In genomic region chr17:63967953-63968352, GRCh38 we compare ENCODE assay signal across 31 cellular contexts. TPM values are rescaled to one million over a fixed set of nuclear protein-coding genes. Genes with fewer than 3 reads are reported as not detected.
A peak's percentile ranks its signal among the peaks of the same experiment; 100 is the strongest.
DNase-seq lines count a peak whose midpoint lies in the region; ATAC-seq, FAIRE-seq and TF ChIP-seq lines count a peak whose summit lies in the region.
"Had no signal": no experiment of that assay in that cellular context is flagged by ENCODE, and none has a peak within 500 bp of the region (broad histone marks: within the 10 kb centered on the region; RNA-seq: fewer than 3 reads in every experiment).

No MANE protein-coding gene starts in this region.

- TF ChIP-seq CTCF in A549 (IDR thresholded peaks at IDR 0.05) = no peak

- H3K4me3 ChIP-seq in A549 = no peak overlapping the region
- H3K4me3 ChIP-seq: BLaER1, body of pancreas, mucosa of descending colon, neural progenitor cell, spleen, tibial nerve had no signal

- WGBS in A549 (ENCODE audit: missing lambda C conversion rate) = 75% methylated on average over 19 of the region's 19 CpGs

- H3K9me3 ChIP-seq in A549 = no peaks in the 10 kb centered on the region
- H3K9me3 ChIP-seq: BLaER1, body of pancreas, mucosa of descending colon, spleen, tibial nerve had no signal

- TF ChIP-seq POLR2A in A549 (IDR thresholded peaks at IDR 0.05; ENCODE audit: low read length) = no peak

- no peak for DNase-seq in activated CD4-positive, CD25-positive, alpha-beta regulatory T cell treated with anti-CD3 and anti-CD28 coated beads, Interleukin-2, amount 50 U/mL, for 72 hours
- DNase-seq in A549 (ENCODE audit: low read depth in 1 of 2, low spot score in 1 of 2) (no peak), RPMI7951 (ENCODE audit: low read depth) (peak; percentile 59), ureter (ENCODE audit: low spot score) (no peak), SHP77 (lab: John Stamatoyannopoulos, UW) (no peak)
- DNase-seq: activated CD8-positive, alpha-beta memory T cell treated with anti-CD3 and anti-CD28 coated beads, Interleukin-2, amount 10 ng/mL, durations not matched to agents 7 days and 5 days; body of pancreas; endodermal cell; GF-D8; head of caudate nucleus; KBM-7; left ventricle myocardium superior; mucosa of descending colon; NCI-H1105 treated with DMSO at 0.1 percent for 48 hours; NCI-H2107; NCI-H526; SHP77 treated with DMSO at 0.1 percent for 48 hours; spleen; WERI-Rb-1 had no signal

- POLR2A ChIA-PET in A549 (lab: Yijun Ruan, JAX) = no interaction called here

- no peak for FAIRE-seq in A549 (lab: Jason Lieb, UNC)
- FAIRE-seq: A204.1, colon, D721Med, GM12892 had no signal

- H3K27ac ChIP-seq in A549 = no peak overlapping the region
- H3K27ac ChIP-seq: BLaER1, body of pancreas, HL-60, neural progenitor cell, spleen, tibial nerve, WERI-Rb-1 had no signal

- no peak overlapping the region for H3K4me2 ChIP-seq in A549
- H3K4me2 ChIP-seq: BLaER1, neural progenitor cell had no signal

- TF ChIP-seq RAD21 in A549 (conservative IDR thresholded peaks at IDR 0.05 in 1 of 2, IDR thresholded peaks at IDR 0.05 in 1 of 2) = no peak

- no peaks in the 10 kb centered on the region for H3K4me1 ChIP-seq in A549
- H3K4me1 ChIP-seq: body of pancreas, neural progenitor cell, tibial nerve had no signal

- CTCF ChIA-PET in A549 (lab: Yijun Ruan, JAX) = interaction anchor here (0.8 to 4.3 kb wide), 12 partner anchors 9 to 354 kb away, joined by 3 to 29 read pairs (median 4); no protein-coding TSS in a partner anchor

- peak; percentile 14 to 64 for ATAC-seq in activated CD4-positive, CD25-positive, alpha-beta regulatory T cell treated with anti-CD3 and anti-CD28 coated beads, Interleukin-2, amount 50 U/mL, for 24 hours
- no peak for ATAC-seq in A549
- ATAC-seq: activated CD8-positive, alpha-beta memory T cell treated with anti-CD3 and anti-CD28 coated beads, Interleukin-2, amount 10 ng/mL, durations not matched to agents 7 days and 5 days; body of pancreas; left ventricle myocardium superior; mucosa of descending colon; stimulated activated memory B cell treated with anti-CD40 and anti-IgM and Interleukin-4, amounts not matched to agents 10 μg/mL and 1 μg/mL and 100 μg/mL, for 72 hours had no signal

- TF ChIP-seq EP300 in A549 (IDR thresholded peaks at IDR 0.05) = no peak

TF ChIP-seq in A549, 52 proteins besides CTCF, POLR2A, EP300 and RAD21:
- TF ChIP-seq FOXS1 (CRISPR knock-in tag; IDR thresholded peaks at IDR 0.05) (no peak), BHLHE40 (IDR thresholded peaks at IDR 0.05; ENCODE audit: low read depth, low read length) (no peak), USF2 (IDR thresholded peaks at IDR 0.05) (peak; percentile 87), FOSL2 (IDR thresholded peaks at IDR 0.05) (no peak), FOSL2 (CRISPR knock-in tag; IDR thresholded peaks at IDR 0.05) (peak; percentile 26)
- TF ChIP-seq, protein P1, sequence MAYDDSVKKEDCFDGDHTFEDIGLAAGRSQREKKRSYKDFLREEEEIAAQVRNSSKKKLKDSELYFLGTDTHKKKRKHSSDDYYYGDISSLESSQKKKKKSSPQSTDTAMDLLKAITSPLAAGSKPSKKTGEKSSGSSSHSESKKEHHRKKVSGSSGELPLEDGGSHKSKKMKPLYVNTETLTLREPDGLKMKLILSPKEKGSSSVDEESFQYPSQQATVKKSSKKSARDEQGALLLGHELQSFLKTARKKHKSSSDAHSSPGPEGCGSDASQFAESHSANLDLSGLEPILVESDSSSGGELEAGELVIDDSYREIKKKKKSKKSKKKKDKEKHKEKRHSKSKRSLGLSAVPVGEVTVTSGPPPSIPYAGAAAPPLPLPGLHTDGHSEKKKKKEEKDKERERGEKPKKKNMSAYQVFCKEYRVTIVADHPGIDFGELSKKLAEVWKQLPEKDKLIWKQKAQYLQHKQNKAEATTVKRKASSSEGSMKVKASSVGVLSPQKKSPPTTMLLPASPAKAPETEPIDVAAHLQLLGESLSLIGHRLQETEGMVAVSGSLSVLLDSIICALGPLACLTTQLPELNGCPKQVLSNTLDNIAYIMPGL (CRISPR knock-in tag; IDR thresholded peaks at IDR 0.05; ENCODE audit: borderline replicate concordance) = no peak

RNA-seq across cellular contexts. Expression of gene SCN4A, which starts 4.8 kb away (rescaled TPM):
- polyA plus RNA-seq in A549 (2011; rRNA removed) = 0.06 and 0.17 TPM in 2 replicates
- polyA plus RNA-seq in A549 (2012; cell fraction: cytosol; rRNA removed) = 0.03 and 0.07 TPM in 2 replicates
- 0.05 TPM in 2 replicates for polyA plus RNA-seq in A549 (2012; cell fraction: nucleus; rRNA removed)
- 0.03 to 0.08 TPM (median 0.03 TPM) in 3 replicates for polyA plus RNA-seq in A549 (2017; fragmentation: RNase III; extraction: RNeasy Plus Mini Kit Qiagen cat#74134 plus additional on column Dnase treatment)
- polyA minus RNA-seq in A549 (2011; rRNA and poly(A)+ RNA removed) = 0.45 and 0.88 TPM in 2 replicates
- not detected in 2 replicates for total RNA-seq in RPMI7951 (2014; rRNA removed; shearing (Covaris generic))
- total RNA-seq in ureter = 2.2 TPM
- polyA plus RNA-seq: fibroblast of lung had no signal

RNA-seq across cellular contexts. Expression of gene PRR29, which starts 30.2 kb away (rescaled TPM):
- polyA plus RNA-seq in A549 (2011; rRNA removed) = 0.22 and 0.44 TPM in 2 replicates
- polyA plus RNA-seq in A549 (2012; cell fraction: cytosol; rRNA removed) = 0.33 and 0.61 TPM in 2 replicates
- 1.2 and 1.4 TPM in 2 replicates for polyA plus RNA-seq in A549 (2012; cell fraction: nucleus; rRNA removed)
- 0.67 to 1.2 TPM (median 0.68 TPM) in 3 replicates for polyA plus RNA-seq in A549 (2017; fragmentation: RNase III; extraction: RNeasy Plus Mini Kit Qiagen cat#74134 plus additional on column Dnase treatment)
- 0.50 and 0.54 TPM in 2 replicates for polyA minus RNA-seq in A549 (2011; rRNA and poly(A)+ RNA removed)
- total RNA-seq in RPMI7951 (2014; rRNA removed; shearing (Covaris generic)) = not detected in 2 replicates
- 3.5 TPM for total RNA-seq in ureter
- total RNA-seq: mucosa of descending colon had no signal

RNA-seq across cellular contexts. Expression of gene CD79B, which starts 35.8 kb away (rescaled TPM):
- polyA plus RNA-seq in A549 (2011; rRNA removed) = 0.14 and 0.19 TPM in 2 replicates
- 0.08 and 0.17 TPM in 2 replicates for polyA plus RNA-seq in A549 (2012; cell fraction: cytosol; rRNA removed)
- 0.05 TPM in 1 of 2 replicates, not detected in the other for polyA plus RNA-seq in A549 (2012; cell fraction: nucleus; rRNA removed)
- polyA plus RNA-seq in A549 (2017; fragmentation: RNase III; extraction: RNeasy Plus Mini Kit Qiagen cat#74134 plus additional on column Dnase treatment) = not detected in 3 replicates
- polyA minus RNA-seq in A549 (2011; rRNA and poly(A)+ RNA removed) = not detected in 2 replicates
- 0.20 TPM in 1 of 2 replicates, not detected in the other for total RNA-seq in RPMI7951 (2014; rRNA removed; shearing (Covaris generic))
- 12.5 TPM for total RNA-seq in ureter
- total RNA-seq: body of pancreas had no signal

RNA-seq across cellular contexts. Expression of gene GH1, which starts 49.3 kb away (rescaled TPM):
- polyA plus RNA-seq in A549 (2011; rRNA removed) (not detected in 2 replicates), A549 (2017; fragmentation: RNase III; extraction: RNeasy Plus Mini Kit Qiagen cat#74134 plus additional on column Dnase treatment) (not detected in 3 replicates)
- polyA plus RNA-seq in A549 (2012; cell fraction: cytosol; rRNA removed) = not detected in 2 replicates
- polyA plus RNA-seq in A549 (2012; cell fraction: nucleus; rRNA removed) = not detected in 2 replicates
- not detected in 2 replicates for polyA minus RNA-seq in A549 (2011; rRNA and poly(A)+ RNA removed)
- not detected in 2 replicates for total RNA-seq in RPMI7951 (2014; rRNA removed; shearing (Covaris generic))
- not detected for total RNA-seq in ureter
- total RNA-seq: activated CD8-positive, alpha-beta memory T cell treated with anti-CD3 and anti-CD28 coated beads, Interleukin-2, amount 10 ng/mL, durations not matched to agents 7 days and 5 days; body of pancreas; endodermal cell; fibroblast of lung; left ventricle myocardium superior; mucosa of descending colon; pulmonary artery endothelial cell; tibial nerve had no signal
- polyA plus RNA-seq: fibroblast of lung had no signal

RNA-seq across cellular contexts. Expression of gene ICAM2, which starts 52.5 kb away (rescaled TPM):
- polyA plus RNA-seq in A549 (2011; rRNA removed) (not detected in 2 replicates), A549 (2017; fragmentation: RNase III; extraction: RNeasy Plus Mini Kit Qiagen cat#74134 plus additional on column Dnase treatment) (not detected in 3 replicates)
- polyA plus RNA-seq in A549 (2012; cell fraction: cytosol; rRNA removed) = 0.04 and 0.10 TPM in 2 replicates
- polyA plus RNA-seq in A549 (2012; cell fraction: nucleus; rRNA removed) = 0.18 TPM in 1 of 2 replicates, not detected in the other
- not detected in 2 replicates for polyA minus RNA-seq in A549 (2011; rRNA and poly(A)+ RNA removed)
- not detected in 2 replicates for total RNA-seq in RPMI7951 (2014; rRNA removed; shearing (Covaris generic))
- total RNA-seq in ureter = 39.0 TPM

Comparison
In these comparisons a context has a peak if more than half of its experiments do, and no peak if none do; other contexts are left out.
1. ATAC-seq: peak in activated CD4-positive, CD25-positive, alpha-beta regulatory T cell treated with anti-CD3 and anti-CD28 coated beads, Interleukin-2, amount 50 U/mL, for 24 hours (2 of 2); none in A549 (0 of 2).
2. RNA of gene CD79B, which starts 35.8 kb away (total RNA-seq): 12.5 TPM in ureter (single experiment); 0.20 TPM in RPMI7951; every median in the first group is over 10 times any median in the second.